ENCODE assay signal across 27 cellular contexts in genomic region chr15:90644526-90644925, GRCh38.
DNase-seq lines count a peak whose midpoint lies in the region; ATAC-seq, FAIRE-seq and TF ChIP-seq lines count a peak whose summit lies in the region.
"Had no signal": no experiment of that assay in that cellular context is flagged by ENCODE, and none has a peak within 500 bp of the region (broad histone marks: within the 10 kb centered on the region; RNA-seq: fewer than 3 reads in every experiment).

No MANE protein-coding gene starts in this region.

- peaks cover 26% of the 10 kb centered on the region; the same call in 2 of the 3 replicates for H3K36me3 ChIP-seq in K562 (ENCODE audit: control insufficient read depth, insufficient read depth, low read length)
- peaks cover 12 to 27% of the 10 kb centered on the region in 2 experiments for H3K36me3 ChIP-seq in SK-N-SH (replicated peaks in 1 of 2; ENCODE audit: control insufficient read depth in 1 of 2, insufficient read depth in 2 of 2, low read length in 1 of 2)

- H2AFZ ChIP-seq in K562 (ENCODE audit: low read depth, low read length) = no peak overlapping the region
- no peak overlapping the region for H2AFZ ChIP-seq in SK-N-SH (ENCODE audit: low read depth)
- H2AFZ ChIP-seq: parathyroid adenoma had no signal

- H3K9me2 ChIP-seq in SK-N-SH = no peaks in the 10 kb centered on the region

- 75% methylated on average over 8 of the region's 8 CpGs for WGBS in K562 (ENCODE audit: insufficient coverage, low coverage, missing lambda C conversion rate)
- WGBS in SK-N-SH (ENCODE audit: low lambda C conversion rate) = 91% methylated on average over 8 of the region's 8 CpGs

- POLR2A ChIA-PET in activated CD4-positive, alpha-beta memory T cell treated with anti-CD3 and anti-CD28 coated beads, Interleukin-2, amount 10 ng/mL, durations not matched to agents 7 days and 5 days (lab: Charles Lee) = interaction anchor here (0.9 kb wide), 1 partner anchor 237 kb away, joined by 4 read pairs; no protein-coding TSS in a partner anchor
- POLR2A ChIA-PET in activated CD4-positive, alpha-beta memory T cell treated with anti-CD3 and anti-CD28 coated beads for 36 hours (lab: Charles Lee) = no interaction called here
- POLR2A ChIA-PET in CD4-positive, alpha-beta T cell (lab: Charles Lee) = no interaction called here
- POLR2A ChIA-PET in K562 (lab: Yijun Ruan, JAX) = interaction anchor here (0.6 kb wide), 1 partner anchor 123 kb away, joined by 4 read pairs; no protein-coding TSS in a partner anchor
- POLR2A ChIA-PET in naive thymus-derived CD8-positive, alpha-beta T cell (lab: Charles Lee) = no interaction called here
- POLR2A ChIA-PET in SK-N-SH (lab: Yijun Ruan, JAX) = no interaction called here

- no peak for FAIRE-seq in K562 (lab: Jason Lieb, UNC)
- FAIRE-seq: A204.1, H1, RCC 7860, urothelium cell line had no signal

- in situ Hi-C loops in K562 (cut with MboI) = loop anchor here (10.0 kb wide), 1 partner anchor 50 kb away; no protein-coding TSS in a partner anchor

- TF ChIP-seq POLR2A in K562 (conservative IDR thresholded peaks at IDR 0.05) = no peak

- BruUV-seq in K562 (replicated peaks; lab: Mats Ljungman, UMichigan) = no TSS peak

- H3K9me3 Mint-ChIP-seq in activated CD4-positive, alpha-beta memory T cell treated with anti-CD3 and anti-CD28 coated beads, Interleukin-2, amount 10 ng/mL, durations not matched to agents 7 days and 5 days = no peaks in the 10 kb centered on the region
- H3K9me3 Mint-ChIP-seq in activated CD4-positive, alpha-beta memory T cell treated with anti-CD3 and anti-CD28 coated beads for 36 hours = no peaks in the 10 kb centered on the region
- no peaks in the 10 kb centered on the region for H3K9me3 Mint-ChIP-seq in CD4-positive, alpha-beta T cell
- no peaks in the 10 kb centered on the region for H3K9me3 Mint-ChIP-seq in naive thymus-derived CD8-positive, alpha-beta T cell
- H3K9me3 Mint-ChIP-seq in activated naive CD4-positive, alpha-beta T cell treated with anti-CD3 and anti-CD28 coated beads, Interleukin-2, amount 50 U/mL, for 72 hours = no peaks in the 10 kb centered on the region
- H3K9me3 Mint-ChIP-seq: activated T-helper 2 cell treated with anti-CD3 and anti-CD28 coated beads, Interferon-gamma antibody, Interleukin-2, Interleukin-4, amounts not matched to agents 10 μg/mL and 5 μg/mL and 100 μg/mL, durations not matched to agents 14 hours and 24 hours and 36 hours; HFFc6; IgD-negative memory B cell had no signal

- H3K9ac ChIP-seq in K562 (ENCODE audit: insufficient read depth in 1 of 2, low read depth in 2 of 2, low read length in 2 of 2) (no peak overlapping the region), SK-N-SH (no peak overlapping the region)
- H3K9ac ChIP-seq: parathyroid adenoma had no signal

- H4K20me1 ChIP-seq in K562 (replicated peaks; ENCODE audit: control insufficient read depth, insufficient read depth, low read length) (no peaks in the 10 kb centered on the region), SK-N-SH (ENCODE audit: insufficient read depth) (no peaks in the 10 kb centered on the region)

- H3K4me3 ChIP-seq in K562 (no peak overlapping the region), SK-N-SH (ENCODE audit: low read depth in 2 of 2, low read length in 1 of 2) (no peak overlapping the region)
- H3K4me3 ChIP-seq: dorsolateral prefrontal cortex, heart right ventricle, lung, mucosa of descending colon, skin epidermis, thoracic aorta had no signal

- no peaks in the 10 kb centered on the region for H3K27me3 Mint-ChIP-seq in activated CD4-positive, alpha-beta memory T cell treated with anti-CD3 and anti-CD28 coated beads, Interleukin-2, amount 10 ng/mL, durations not matched to agents 7 days and 5 days
- H3K27me3 Mint-ChIP-seq in activated CD4-positive, alpha-beta memory T cell treated with anti-CD3 and anti-CD28 coated beads for 36 hours = no peaks in the 10 kb centered on the region
- H3K27me3 Mint-ChIP-seq in CD4-positive, alpha-beta T cell = no peaks in the 10 kb centered on the region
- H3K27me3 Mint-ChIP-seq in naive thymus-derived CD8-positive, alpha-beta T cell = no peaks in the 10 kb centered on the region

- H3K79me2 ChIP-seq in K562 (ENCODE audit: control insufficient read depth, insufficient read depth, low read length) (no peaks in the 10 kb centered on the region), SK-N-SH (ENCODE audit: insufficient read depth) (no peaks in the 10 kb centered on the region)
- H3K79me2 ChIP-seq: parathyroid adenoma had no signal

- H3K27me3 ChIP-seq in CD4-positive, alpha-beta T cell (ENCODE audit: control insufficient read depth, insufficient read depth, low read length) = no peaks in the 10 kb centered on the region
- no peaks in the 10 kb centered on the region for H3K27me3 ChIP-seq in K562 (ENCODE audit: control insufficient read depth in 2 of 2, insufficient read depth in 2 of 2, low read length in 2 of 2)
- no peaks in the 10 kb centered on the region for H3K27me3 ChIP-seq in SK-N-SH (ENCODE audit: insufficient read depth)
- H3K27me3 ChIP-seq: dorsolateral prefrontal cortex, heart right ventricle had no signal

- peaks cover 22% of the 10 kb centered on the region for H3K4me1 Mint-ChIP-seq in activated CD4-positive, alpha-beta memory T cell treated with anti-CD3 and anti-CD28 coated beads, Interleukin-2, amount 10 ng/mL, durations not matched to agents 7 days and 5 days
- H3K4me1 Mint-ChIP-seq in activated CD4-positive, alpha-beta memory T cell treated with anti-CD3 and anti-CD28 coated beads for 36 hours (ENCODE audit: low read depth) = peaks cover 15% of the 10 kb centered on the region
- peaks cover 18% of the 10 kb centered on the region for H3K4me1 Mint-ChIP-seq in CD4-positive, alpha-beta T cell (ENCODE audit: low read depth)
- peaks cover 13 to 28% (median 16%) of the 10 kb centered on the region in 4 donors for H3K4me1 Mint-ChIP-seq in naive thymus-derived CD8-positive, alpha-beta T cell

- no peaks in the 10 kb centered on the region for H3K9me3 ChIP-seq in CD4-positive, alpha-beta T cell (ENCODE audit: control insufficient read depth, low read length)
- H3K9me3 ChIP-seq in K562 (replicated peaks; ENCODE audit: control insufficient read depth, insufficient read depth, low read depth, low read length) = peaks cover 2% of the 10 kb centered on the region; the same call in 1 of the 2 replicates
- no peaks in the 10 kb centered on the region for H3K9me3 ChIP-seq in SK-N-SH
- H3K9me3 ChIP-seq: mucosa of descending colon, thoracic aorta had no signal

- TF ChIP-seq RAD21 in K562 (CRISPR knock-in tag; conservative IDR thresholded peaks at IDR 0.05 in 1 of 2, IDR thresholded peaks at IDR 0.05 in 1 of 2) (no peak), SK-N-SH (IDR thresholded peaks at IDR 0.05; ENCODE audit: low read length) (no peak)

- no peak for DNase-seq in activated CD4-positive, alpha-beta memory T cell treated with anti-CD3 and anti-CD28 coated beads, Interleukin-2, amount 10 ng/mL, durations not matched to agents 7 days and 5 days
- no peak for DNase-seq in activated CD4-positive, alpha-beta memory T cell treated with anti-CD3 and anti-CD28 coated beads for 36 hours
- DNase-seq in CD4-positive, alpha-beta T cell = no peak
- no peak for DNase-seq in K562 (ENCODE audit: extremely low read depth in 1 of 4, low spot score in 3 of 4)
- DNase-seq in naive thymus-derived CD8-positive, alpha-beta T cell = no peak
- DNase-seq in SK-N-SH = no peak
- no peak for DNase-seq in islet precursor cell
- no peak for DNase-seq in activated naive CD4-positive, alpha-beta T cell treated with anti-CD3 and anti-CD28 coated beads, Interleukin-2, amount 50 U/mL, for 72 hours (ENCODE audit: low spot score in 2 of 2)
- DNase-seq: CD4-positive, alpha-beta memory T cell; foreskin melanocyte; heart right ventricle; HFFc6; mucosa of descending colon; NCI-H1694; NCI-H82; stimulated activated naive CD8-positive, alpha-beta T cell treated with anti-CD3 and anti-CD28 coated beads, Interleukin-15, Interleukin-2, amounts not matched to agents 100 U/mL and 50 U/mL, for 24 hours had no signal

- no peaks in the 10 kb centered on the region for H3K9me1 ChIP-seq in K562 (ENCODE audit: control insufficient read depth, insufficient read depth, low read length)

- no peak overlapping the region for H3K4me3 Mint-ChIP-seq in activated CD4-positive, alpha-beta memory T cell treated with anti-CD3 and anti-CD28 coated beads, Interleukin-2, amount 10 ng/mL, durations not matched to agents 7 days and 5 days
- no peak overlapping the region for H3K4me3 Mint-ChIP-seq in activated CD4-positive, alpha-beta memory T cell treated with anti-CD3 and anti-CD28 coated beads for 36 hours
- no peak overlapping the region for H3K4me3 Mint-ChIP-seq in CD4-positive, alpha-beta T cell
- H3K4me3 Mint-ChIP-seq in naive thymus-derived CD8-positive, alpha-beta T cell = no peak overlapping the region
- H3K4me3 Mint-ChIP-seq: CD4-positive, alpha-beta memory T cell; HFFc6 had no signal

- intact Hi-C loops in activated CD4-positive, alpha-beta memory T cell treated with anti-CD3 and anti-CD28 coated beads for 36 hours (cut with micrococcal nuclease) = no loop called here
- intact Hi-C loops in CD4-positive, alpha-beta T cell (cut with DNase I, micrococcal nuclease) = loop anchor here in 1 of 2 experiments (10.0 kb wide), 1 partner anchor 320 kb away; no protein-coding TSS in a partner anchor
- intact Hi-C loops in K562 (cut with micrococcal nuclease) = no loop called here

- H3K27ac Mint-ChIP-seq in activated CD4-positive, alpha-beta memory T cell treated with anti-CD3 and anti-CD28 coated beads, Interleukin-2, amount 10 ng/mL, durations not matched to agents 7 days and 5 days = peak overlapping the region; percentile 5
- H3K27ac Mint-ChIP-seq in activated CD4-positive, alpha-beta memory T cell treated with anti-CD3 and anti-CD28 coated beads for 36 hours = no peak overlapping the region
- H3K27ac Mint-ChIP-seq in CD4-positive, alpha-beta T cell = peak overlapping the region; percentile 30
- H3K27ac Mint-ChIP-seq in naive thymus-derived CD8-positive, alpha-beta T cell = peak overlapping the region in 9 of 10 donors; percentile 24 to 93 (median 45)
- H3K27ac Mint-ChIP-seq in activated naive CD4-positive, alpha-beta T cell treated with anti-CD3 and anti-CD28 coated beads, Interleukin-2, amount 50 U/mL, for 72 hours = peak overlapping the region in 1 of 2 donors; percentile 89

- no peak for TF ChIP-seq CTCF in CD4-positive, alpha-beta T cell (IDR thresholded peaks at IDR 0.05)
- TF ChIP-seq CTCF in K562 (IDR thresholded peaks at IDR 0.05 in 2 of 3, conservative IDR thresholded peaks at IDR 0.05 in 1 of 3; ENCODE audit: insufficient read depth in 2 of 3, low read depth in 1 of 3, low read length in 3 of 3) (no peak), SK-N-SH (IDR thresholded peaks at IDR 0.05) (no peak)

- peaks cover 38% of the 10 kb centered on the region for H3K36me3 Mint-ChIP-seq in activated CD4-positive, alpha-beta memory T cell treated with anti-CD3 and anti-CD28 coated beads, Interleukin-2, amount 10 ng/mL, durations not matched to agents 7 days and 5 days (ENCODE audit: low read depth)
- H3K36me3 Mint-ChIP-seq in activated CD4-positive, alpha-beta memory T cell treated with anti-CD3 and anti-CD28 coated beads for 36 hours = peaks cover 23% of the 10 kb centered on the region
- peaks cover 48% of the 10 kb centered on the region for H3K36me3 Mint-ChIP-seq in CD4-positive, alpha-beta T cell (ENCODE audit: low read depth)
- peaks cover 0 to 43% (median 21%) of the 10 kb centered on the region in 3 donors for H3K36me3 Mint-ChIP-seq in naive thymus-derived CD8-positive, alpha-beta T cell
- H3K36me3 Mint-ChIP-seq in activated naive CD4-positive, alpha-beta T cell treated with anti-CD3 and anti-CD28 coated beads, Interleukin-2, amount 50 U/mL, for 72 hours = peaks cover 7 to 18% of the 10 kb centered on the region in 2 donors

- no peak overlapping the region for H3K27ac ChIP-seq in CD4-positive, alpha-beta T cell (ENCODE audit: low read depth, low read length)
- H3K27ac ChIP-seq in K562 (ENCODE audit: extremely low read depth, low read depth, low read length) = peak overlapping the region; percentile 31; the same call in 1 of the 3 replicates
- H3K27ac ChIP-seq in SK-N-SH (ENCODE audit: low read depth in 2 of 2, low read length in 1 of 2) = no peak overlapping the region
- H3K27ac ChIP-seq: parathyroid adenoma, thoracic aorta had no signal

- H3K4me1 ChIP-seq in K562 (replicated peaks in 1 of 2; ENCODE audit: control insufficient read depth in 2 of 2, insufficient read depth in 2 of 2, low read length in 2 of 2) = peaks cover 18 to 20% of the 10 kb centered on the region in 2 experiments
- H3K4me1 ChIP-seq in SK-N-SH (ENCODE audit: control insufficient read depth in 1 of 2, insufficient read depth in 2 of 2, low read depth in 1 of 2, low read length in 1 of 2) = peaks cover 3 to 5% of the 10 kb centered on the region in 2 experiments; a peak in 3 of 4 replicates
- H3K4me1 ChIP-seq: parathyroid adenoma had no signal

- CTCF ChIA-PET in activated CD4-positive, alpha-beta memory T cell treated with anti-CD3 and anti-CD28 coated beads, Interleukin-2, amount 10 ng/mL, durations not matched to agents 7 days and 5 days (lab: Charles Lee) = interaction anchor here (0.9 kb wide), 1 partner anchor 53 kb away, joined by 4 read pairs; no protein-coding TSS in a partner anchor
- CTCF ChIA-PET in activated CD4-positive, alpha-beta memory T cell treated with anti-CD3 and anti-CD28 coated beads for 36 hours (lab: Charles Lee) = interaction anchor here (3.7 kb wide), 1 partner anchor 242 kb away, joined by 14 read pairs; no protein-coding TSS in a partner anchor
- CTCF ChIA-PET in CD4-positive, alpha-beta T cell (lab: Charles Lee) = no interaction called here
- CTCF ChIA-PET in K562 (lab: Yijun Ruan, JAX; ENCODE audit: low intra/inter-chr PET ratio) (interaction anchor here (1.3 kb wide), 1 partner anchor 287 kb away, joined by 4 read pairs; no protein-coding TSS in a partner anchor), SK-N-SH (lab: Yijun Ruan, JAX) (interaction anchor here (1.0 to 2.6 kb wide), 2 partner anchors 242 kb away, joined by 3 to 17 read pairs; no protein-coding TSS in a partner anchor)

- H3K4me2 ChIP-seq in K562 (ENCODE audit: insufficient read depth, low read length) (no peak overlapping the region), SK-N-SH (no peak overlapping the region)

- peaks cover 9% of the 10 kb centered on the region for H3F3A ChIP-seq in SK-N-SH (replicated peaks; ENCODE audit: insufficient read depth)

- TF ChIP-seq EP300 in K562 (IDR thresholded peaks at IDR 0.05; ENCODE audit: low read length) = no peak
- no peak for TF ChIP-seq EP300 in SK-N-SH (IDR thresholded peaks at IDR 0.05; ENCODE audit: borderline replicate concordance in 1 of 2, low read depth in 1 of 2, low read length in 1 of 2)

- ATAC-seq in CD4-positive, alpha-beta T cell (ENCODE audit: poor library complexity) = no peak
- no peak for ATAC-seq in K562
- no peak for ATAC-seq in naive thymus-derived CD8-positive, alpha-beta T cell
- ATAC-seq in activated naive CD4-positive, alpha-beta T cell treated with anti-CD3 and anti-CD28 coated beads, Interleukin-2, amount 50 U/mL, for 72 hours = no peak
- ATAC-seq: heart right ventricle; mucosa of descending colon; stimulated activated naive CD8-positive, alpha-beta T cell treated with anti-CD3 and anti-CD28 coated beads, Interleukin-15, Interleukin-2, amounts not matched to agents 100 U/mL and 50 U/mL, for 24 hours had no signal

Comparison
In these comparisons a context has a peak if more than half of its experiments do, and no peak if none do; other contexts are left out.
1. POLR2A ChIA-PET loops: an anchor here in activated CD4-positive, alpha-beta memory T cell treated with anti-CD3 and anti-CD28 coated beads, Interleukin-2, amount 10 ng/mL, durations not matched to agents 7 days and 5 days (0.9 kb wide) and K562 (0.6 kb wide); none called in activated CD4-positive, alpha-beta memory T cell treated with anti-CD3 and anti-CD28 coated beads for 36 hours, CD4-positive, alpha-beta T cell, naive thymus-derived CD8-positive, alpha-beta T cell and SK-N-SH.